Comparison of ENCODE assay signal across 23 cellular contexts in genomic region chr1:80171101-80171500, GRCh38.
A peak's percentile ranks its signal among the peaks of the same experiment; 100 is the strongest.
DNase-seq lines count a peak whose midpoint lies in the region; ATAC-seq, FAIRE-seq and TF ChIP-seq lines count a peak whose summit lies in the region.
"Had no signal": no experiment of that assay in that cellular context is flagged by ENCODE, and none has a peak within 500 bp of the region (broad histone marks: within the 10 kb centered on the region; RNA-seq: fewer than 3 reads in every experiment).

No MANE protein-coding gene starts in this region.

- no peak overlapping the region for H3K27ac ChIP-seq in breast epithelium
- H3K27ac ChIP-seq in HepG2 (ENCODE audit: extremely low read length, insufficient read depth, low read length): no peak overlapping the region
- H3K27ac ChIP-seq: dorsolateral prefrontal cortex, epithelial cell of prostate, HL-60, left lung, SJCRH30 had no signal

- H3K4me3 ChIP-seq in breast epithelium (no peak overlapping the region), HepG2 (replicated peaks in 1 of 3; ENCODE audit: insufficient read depth in 1 of 3, low read depth in 2 of 3, low read length in 3 of 3) (no peak overlapping the region)
- H3K4me3 ChIP-seq: dorsolateral prefrontal cortex, left lung, SJCRH30 had no signal

- DNase-seq in MCF 10A (ENCODE audit: unreplicated experiment) (peak; percentile 30), breast epithelium (ENCODE audit: low spot score in 2 of 2) (no peak), amniotic epithelial cell (ENCODE audit: low read depth) (peak; percentile 13), fibroblast of the conjunctiva (ENCODE audit: low read depth) (peak; percentile 1), superior temporal gyrus (ENCODE audit: extremely low spot score) (peak; percentile 60), HepG2 (ENCODE audit: low spot score) (no peak), cerebellar nuclear complex (lab: John Stamatoyannopoulos, UW) (no peak)
- DNase-seq: ACHN; activated CD8-positive, alpha-beta T cell treated with anti-CD3 and anti-CD28 coated beads, Interleukin-2, amount 10 ng/mL, durations not matched to agents 7 days and 5 days; activated naive CD4-positive, alpha-beta T cell treated with anti-CD3 and anti-CD28 coated beads, Interleukin-2, amount 50 U/mL, for 16 hours; activated T-cell treated with anti-CD3 and anti-CD28 coated beads, Interleukin-2, amount 50 U/mL, for 48 hours; left lung; NCI-H187 treated with DMSO at 0.1 percent for 48 hours; NCI-H526; retina had no signal

- no peaks in the 10 kb centered on the region for H3K36me3 Mint-ChIP-seq in MCF 10A (ENCODE audit: insufficient read depth, unreplicated experiment)
- H3K36me3 Mint-ChIP-seq: CD14-positive monocyte, IgD-negative memory B cell had no signal

- in situ Hi-C loops in HepG2 (cut with HindIII; ENCODE audit: extremely low pct_ligation_motif_present, low pct_unique_long_range_greater_than_20kb): no loop called here

- no peaks in the 10 kb centered on the region for H3K27me3 Mint-ChIP-seq in MCF 10A (ENCODE audit: insufficient read depth, unreplicated experiment)
- H3K27me3 Mint-ChIP-seq: IgD-negative memory B cell had no signal

- TF ChIP-seq CTCF in MCF 10A (IDR thresholded peaks at IDR 0.05; ENCODE audit: unreplicated experiment) (no peak), breast epithelium (IDR thresholded peaks at IDR 0.05) (no peak), HepG2 (CRISPR knock-in tag; IDR thresholded peaks at IDR 0.05) (no peak)

- peaks cover 0 to 1% of the 10 kb centered on the region in 2 donors for H3K9me3 ChIP-seq in breast epithelium
- peaks cover 71% of the 10 kb centered on the region for H3K9me3 ChIP-seq in HepG2 (ENCODE audit: low read length)
- H3K9me3 ChIP-seq: SJCRH30 had no signal

- no peak for FAIRE-seq in HepG2 (lab: Jason Lieb, UNC)

- POLR2A ChIA-PET in MCF 10A (lab: Yijun Ruan, JAX): no interaction called here
- POLR2A ChIA-PET in HepG2 (lab: Yijun Ruan, JAX): no interaction called here

- H3K27me3 ChIP-seq in breast epithelium (no peaks in the 10 kb centered on the region), HepG2 (ENCODE audit: control insufficient read depth in 1 of 2, insufficient read depth in 2 of 2, low read length in 2 of 2) (no peaks in the 10 kb centered on the region)
- H3K27me3 ChIP-seq: dorsolateral prefrontal cortex, left lung, SJCRH30 had no signal

- H3K27ac Mint-ChIP-seq in MCF 10A (ENCODE audit: low read depth, unreplicated experiment): no peak overlapping the region
- H3K27ac Mint-ChIP-seq: activated CD8-positive, alpha-beta T cell treated with anti-CD3 and anti-CD28 coated beads, Interleukin-2, amount 10 ng/mL, durations not matched to agents 7 days and 5 days; CD14-positive monocyte; IgD-negative memory B cell had no signal

- H3K4me3 Mint-ChIP-seq in MCF 10A (ENCODE audit: unreplicated experiment): no peak overlapping the region
- H3K4me3 Mint-ChIP-seq: activated CD8-positive, alpha-beta T cell treated with anti-CD3 and anti-CD28 coated beads, Interleukin-2, amount 10 ng/mL, durations not matched to agents 7 days and 5 days; CD14-positive monocyte; IgD-negative memory B cell had no signal

- no peak overlapping the region for H3K9ac ChIP-seq in HepG2 (ENCODE audit: insufficient read depth, low read depth, low read length)

- no peak for TF ChIP-seq POLR2A in breast epithelium (IDR thresholded peaks at IDR 0.05)
- TF ChIP-seq POLR2A in HepG2 (IDR thresholded peaks at IDR 0.05; ENCODE audit: insufficient read depth in 1 of 2, low read depth in 2 of 2, low read length in 2 of 2): no peak

- CTCF ChIA-PET in MCF 10A (lab: Yijun Ruan, JAX): interaction anchor here (0.5 to 1.2 kb wide), 2 partner anchors 16 to 1021 kb away, joined by 3 read pairs; no protein-coding TSS in a partner anchor
- CTCF ChIA-PET in HepG2 (lab: Yijun Ruan, JAX; ENCODE audit: low intra/inter-chr PET ratio, low total read pairs): no interaction called here

- ATAC-seq in HepG2 (no peak), GM21526 (IDR thresholded peaks at IDR 0.05; ENCODE audit: low FRiP score, unreplicated experiment) (no peak)
- ATAC-seq: activated CD8-positive, alpha-beta T cell treated with anti-CD3 and anti-CD28 coated beads, Interleukin-2, amount 10 ng/mL, durations not matched to agents 7 days and 5 days; left lung; Panc1 had no signal

- no peak overlapping the region for H2AFZ ChIP-seq in HepG2 (ENCODE audit: low read length)

- H3K79me2 ChIP-seq in HepG2 (ENCODE audit: insufficient read depth, low read length): no peaks in the 10 kb centered on the region

- intact Hi-C loops in MCF 10A (cut with micrococcal nuclease) (no loop called here), breast epithelium (cut with DNase I; ENCODE audit: low total_unique reads) (loop anchor here (5.0 kb wide), 1 partner anchor 1139 kb away; no protein-coding TSS in a partner anchor), HepG2 (cut with micrococcal nuclease; ENCODE audit: unreplicated experiment) (no loop called here)

- H3K4me1 Mint-ChIP-seq in MCF 10A (ENCODE audit: insufficient read depth, unreplicated experiment): no peaks in the 10 kb centered on the region
- H3K4me1 Mint-ChIP-seq: CD14-positive monocyte, IgD-negative memory B cell had no signal

- H3K4me1 ChIP-seq in breast epithelium (no peaks in the 10 kb centered on the region), HepG2 (ENCODE audit: insufficient read depth, low read length) (no peaks in the 10 kb centered on the region)
- H3K4me1 ChIP-seq: left lung, SJCRH30 had no signal

- H3K4me2 ChIP-seq in HepG2 (ENCODE audit: low read depth, low read length): no peak overlapping the region

- H4K20me1 ChIP-seq in HepG2 (ENCODE audit: insufficient read depth, low read length): no peaks in the 10 kb centered on the region

- no peaks in the 10 kb centered on the region for H3K9me3 Mint-ChIP-seq in MCF 10A (ENCODE audit: unreplicated experiment)

- H3K36me3 ChIP-seq in breast epithelium (no peaks in the 10 kb centered on the region), HepG2 (replicated peaks in 1 of 2; ENCODE audit: control insufficient read depth in 1 of 2, insufficient read depth in 2 of 2, low read length in 2 of 2) (no peaks in the 10 kb centered on the region)
- H3K36me3 ChIP-seq: left lung, SJCRH30 had no signal

- no peak for TF ChIP-seq EP300 in HepG2 (IDR thresholded peaks at IDR 0.05; ENCODE audit: low read depth in 2 of 2, low read length in 2 of 2)
- TF ChIP-seq EP300 in HepG2 (CRISPR knock-in tag; IDR thresholded peaks at IDR 0.05; ENCODE audit: borderline replicate concordance): no peak

- TF ChIP-seq RAD21 in HepG2 (CRISPR knock-in tag; IDR thresholded peaks at IDR 0.05): no peak

- BruUV-seq in MCF 10A (replicated peaks; lab: Mats Ljungman, UMichigan) (no TSS peak), HepG2 (replicated peaks; lab: Mats Ljungman, UMichigan) (no TSS peak)

TF ChIP-seq in HepG2, 621 proteins besides CTCF, POLR2A, EP300 and RAD21:
- no peak for TF ChIP-seq THYN1 (CRISPR knock-in tag; IDR thresholded peaks at IDR 0.05; ENCODE audit: borderline replicate concordance, low read depth)
- no peak for TF ChIP-seq ZFP36 (IDR thresholded peaks at IDR 0.05; ENCODE audit: borderline replicate concordance, low read depth, low read length, partially characterized antibody)
- no peak for TF ChIP-seq SMARCE1 (IDR thresholded peaks at IDR 0.05; ENCODE audit: borderline replicate concordance)
- TF ChIP-seq PBX2 (CRISPR knock-in tag; IDR thresholded peaks at IDR 0.05): no peak
- TF ChIP-seq RNF219 (CRISPR knock-in tag; IDR thresholded peaks at IDR 0.05): no peak
- no peak for TF ChIP-seq ZNF292 (CRISPR knock-in tag; IDR thresholded peaks at IDR 0.05; ENCODE audit: borderline replicate concordance, low read depth)
- no peak for TF ChIP-seq ZMAT3 (CRISPR knock-in tag; conservative IDR thresholded peaks at IDR 0.05)
- TF ChIP-seq MAFG (CRISPR knock-in tag; IDR thresholded peaks at IDR 0.05): no peak

Comparison
In these comparisons a context has a peak if more than half of its experiments do, and no peak if none do; other contexts are left out.
1. DNase-seq: peak in MCF 10A (single experiment), amniotic epithelial cell (single experiment), fibroblast of the conjunctiva (single experiment) and superior temporal gyrus (single experiment); none in breast epithelium (0 of 2), HepG2 (single experiment) and cerebellar nuclear complex (0 of 2).